ENCODE assay signal across 1 cellular context in the genomic region with DNA sequence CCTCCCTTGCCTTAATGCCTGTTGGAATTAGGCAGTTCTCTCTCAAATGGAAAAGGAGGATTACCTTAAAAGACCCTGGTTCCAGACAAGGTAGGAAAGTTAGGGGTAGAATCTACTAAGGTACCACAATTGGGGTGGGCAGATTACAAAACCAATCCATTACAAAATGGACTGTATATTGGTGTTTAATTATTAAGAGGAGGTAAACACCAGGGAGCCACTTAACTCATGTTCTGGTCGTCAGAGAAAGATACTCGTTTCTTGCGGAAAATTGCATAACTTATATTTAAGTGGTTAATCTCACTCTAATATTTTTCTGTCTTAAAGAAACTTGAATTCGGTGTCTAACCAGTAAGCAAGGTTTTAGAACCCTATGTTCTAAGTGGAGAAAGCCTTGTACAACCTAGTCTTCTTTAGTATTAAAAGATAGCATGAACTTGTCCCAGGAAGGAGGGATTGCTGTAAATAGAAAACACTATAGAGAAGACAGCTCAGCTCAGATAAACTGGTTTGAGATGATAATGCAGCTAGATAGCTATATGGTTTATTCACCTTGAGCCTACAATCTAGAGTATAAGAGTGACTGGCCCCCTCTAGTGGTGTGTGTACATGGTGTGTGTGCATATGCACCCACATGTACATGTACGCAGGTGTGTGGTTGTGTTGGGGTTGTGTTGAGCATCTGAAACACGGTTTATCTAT.
TF ChIP-seq lines count a peak whose summit lies in the region.

No MANE protein-coding gene starts in this region.

TF ChIP-seq in endothelial cell of umbilical vein, 7 proteins besides CTCF, POLR2A, EP300 and RAD21:
- TF ChIP-seq, protein P1, sequence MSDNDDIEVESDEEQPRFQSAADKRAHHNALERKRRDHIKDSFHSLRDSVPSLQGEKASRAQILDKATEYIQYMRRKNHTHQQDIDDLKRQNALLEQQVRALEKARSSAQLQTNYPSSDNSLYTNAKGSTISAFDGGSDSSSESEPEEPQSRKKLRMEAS (IDR thresholded peaks at IDR 0.05; ENCODE audit: insufficient read depth, insufficient read length): no peak
- TF ChIP-seq POLR2AphosphoS5 (IDR thresholded peaks at IDR 0.05; ENCODE audit: insufficient read depth, low read depth, low read length): no peak
- no peak for TF ChIP-seq GATA2 (IDR thresholded peaks at IDR 0.05; ENCODE audit: insufficient read depth, insufficient read length, low read depth, low read length)
- TF ChIP-seq MYC (IDR thresholded peaks at IDR 0.05; ENCODE audit: low read depth, low read length): no peak
- TF ChIP-seq EZH2 (IDR thresholded peaks at IDR 0.05; ENCODE audit: borderline replicate concordance, low read depth, low read length, severe bottlenecking): no peak
- TF ChIP-seq FOS (IDR thresholded peaks at IDR 0.05; ENCODE audit: borderline replicate concordance, insufficient read depth, low read length): no peak
- TF ChIP-seq JUN (IDR thresholded peaks at IDR 0.05; ENCODE audit: borderline replicate concordance, insufficient read depth, insufficient read length, low read depth): no peak
